ENCODE assay signal across 1 cellular context in the genomic region with DNA sequence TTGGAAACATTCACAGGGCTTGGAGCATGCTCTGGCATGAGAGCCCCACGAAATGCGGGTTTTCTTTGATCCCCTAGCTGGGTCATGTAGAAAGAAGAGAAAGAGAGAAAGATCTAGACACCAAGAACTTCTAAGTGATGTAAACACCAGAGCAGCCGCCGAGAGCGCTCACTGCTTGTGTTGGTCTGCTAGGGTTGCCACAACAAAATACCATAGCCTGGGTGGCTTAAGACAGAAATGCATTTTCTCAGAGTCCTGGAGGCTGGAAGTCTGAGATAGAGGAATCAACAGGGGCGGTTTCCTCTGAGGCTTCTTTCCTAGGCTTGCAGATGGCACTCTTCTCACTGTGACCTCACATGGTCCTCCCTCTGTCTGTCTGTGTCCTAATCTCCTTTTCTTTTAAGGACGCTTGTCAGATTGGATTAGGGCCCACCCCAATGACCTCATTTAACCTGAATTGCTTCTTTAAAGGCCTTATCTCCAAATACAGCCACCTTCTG.
A peak's percentile ranks its signal among the peaks of the same experiment; 100 is the strongest.
TF ChIP-seq lines count a peak whose summit lies in the region.

No MANE protein-coding gene starts in this region.

TF ChIP-seq in K562, 482 proteins besides CTCF, POLR2A, EP300 and RAD21 (continued from another document):
- TF ChIP-seq, protein P1, sequence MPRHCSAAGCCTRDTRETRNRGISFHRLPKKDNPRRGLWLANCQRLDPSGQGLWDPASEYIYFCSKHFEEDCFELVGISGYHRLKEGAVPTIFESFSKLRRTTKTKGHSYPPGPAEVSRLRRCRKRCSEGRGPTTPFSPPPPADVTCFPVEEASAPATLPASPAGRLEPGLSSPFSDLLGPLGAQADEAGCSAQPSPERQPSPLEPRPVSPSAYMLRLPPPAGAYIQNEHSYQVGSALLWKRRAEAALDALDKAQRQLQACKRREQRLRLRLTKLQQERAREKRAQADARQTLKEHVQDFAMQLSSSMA (CRISPR knock-in tag; IDR thresholded peaks at IDR 0.05): no peak
- TF ChIP-seq POLR2AphosphoS2 (IDR thresholded peaks at IDR 0.05; ENCODE audit: low read length) (no peak), THRAP3 (IDR thresholded peaks at IDR 0.05; ENCODE audit: borderline replicate concordance) (no peak), XRCC5 (IDR thresholded peaks at IDR 0.05; ENCODE audit: low read depth, low read length) (no peak), PTBP1 (IDR thresholded peaks at IDR 0.05; ENCODE audit: low read depth, low read length) (no peak), HMGXB4 (CRISPR knock-in tag; IDR thresholded peaks at IDR 0.05) (no peak), ZNF609 (CRISPR knock-in tag; IDR thresholded peaks at IDR 0.05; ENCODE audit: borderline replicate concordance) (no peak), CTBP1 (IDR thresholded peaks at IDR 0.05; ENCODE audit: borderline replicate concordance) (0 out of 2 replicates have a peak, but pooled peaks have one; percentile 20), ZNF184 (CRISPR knock-in tag; IDR thresholded peaks at IDR 0.05) (no peak), HMGN3 (IDR thresholded peaks at IDR 0.05; ENCODE audit: borderline replicate concordance, extremely low read depth, insufficient read length, low read depth, low read length) (no peak), TSC22D4 (tag; IDR thresholded peaks at IDR 0.05) (no peak), HBP1 (CRISPR knock-in tag; IDR thresholded peaks at IDR 0.05) (no peak), HDGF (IDR thresholded peaks at IDR 0.05) (no peak), DPF2 (IDR thresholded peaks at IDR 0.05) (peak; percentile 45; the same call in 1 of the 2 replicates), LEF1 (IDR thresholded peaks at IDR 0.05) (0 out of 2 replicates have a peak, but pooled peaks have one; percentile 23), SAFB2 (IDR thresholded peaks at IDR 0.05; ENCODE audit: borderline replicate concordance, low read depth, low read length, severe bottlenecking) (no peak), TRIM25 (IDR thresholded peaks at IDR 0.05; ENCODE audit: borderline replicate concordance) (no peak), MYNN (IDR thresholded peaks at IDR 0.05) (no peak), MYNN (CRISPR knock-in tag; IDR thresholded peaks at IDR 0.05) (no peak), ZNF3 (CRISPR knock-in tag; IDR thresholded peaks at IDR 0.05) (no peak), ZNF316 (IDR thresholded peaks at IDR 0.05) (no peak), ZNF707 (CRISPR knock-in tag; conservative IDR thresholded peaks at IDR 0.05) (no peak), FOXP1 (CRISPR knock-in tag; IDR thresholded peaks at IDR 0.05) (no peak), ATF3 (IDR thresholded peaks at IDR 0.05) (peak; percentile 29; the same call in 1 of the 2 replicates), ATF3 (CRISPR knock-in tag; conservative IDR thresholded peaks at IDR 0.05) (no peak), XRCC3 (IDR thresholded peaks at IDR 0.05) (no peak), EZH2 (IDR thresholded peaks at IDR 0.05; ENCODE audit: borderline replicate concordance, low read depth, low read length) (no peak), BCL6 (CRISPR knock-in tag; IDR thresholded peaks at IDR 0.05) (no peak), TAL1 (IDR thresholded peaks at IDR 0.05) (peak; percentile 72), SMARCE1 (IDR thresholded peaks at IDR 0.05) (no peak), TFAM (CRISPR knock-in tag; conservative IDR thresholded peaks at IDR 0.05) (no peak), KDM5B (IDR thresholded peaks at IDR 0.05; ENCODE audit: insufficient replicate concordance, low read depth, low read length) (no peak), JUN (IDR thresholded peaks at IDR 0.05; ENCODE audit: borderline replicate concordance, low read depth, low read length) (no peak), JUN (CRISPR knock-in tag; IDR thresholded peaks at IDR 0.05; ENCODE audit: borderline replicate concordance) (no peak), ZNF766 (CRISPR knock-in tag; conservative IDR thresholded peaks at IDR 0.05) (0 out of 2 replicates have a peak, but pooled peaks have one; percentile 28), ETV5 (CRISPR knock-in tag; IDR thresholded peaks at IDR 0.05; ENCODE audit: low read depth) (no peak), KAT8 (IDR thresholded peaks at IDR 0.05; ENCODE audit: low read depth) (no peak), BRD9 (IDR thresholded peaks at IDR 0.05; ENCODE audit: low read depth, partially characterized antibody) (no peak), RFX1 (IDR thresholded peaks at IDR 0.05) (peak; percentile 22; the same call in 1 of the 2 replicates), ZNF324 (CRISPR knock-in tag; IDR thresholded peaks at IDR 0.05) (no peak), ZNF263 (CRISPR knock-in tag; IDR thresholded peaks at IDR 0.05; ENCODE audit: borderline replicate concordance) (no peak), JUND (IDR thresholded peaks at IDR 0.05; ENCODE audit: borderline replicate concordance, low read depth, low read length) (peak; percentile 38; the same call in 1 of the 2 replicates), JUND (tag; IDR thresholded peaks at IDR 0.05; ENCODE audit: borderline replicate concordance, low read depth, low read length) (peak; percentile 74; the same call in 2 of the 3 replicates), FOXK2 (conservative IDR thresholded peaks at IDR 0.05 in 1 of 2, IDR thresholded peaks at IDR 0.05 in 1 of 2; ENCODE audit: low read depth in 2 of 2) (peak; percentile 40 to 59; a peak in 1 of 4 replicates), ARID1B (IDR thresholded peaks at IDR 0.05) (peak; percentile 77), ZNF79 (CRISPR knock-in tag; IDR thresholded peaks at IDR 0.05; ENCODE audit: low read depth) (no peak)
- TF ChIP-seq, protein P2, sequence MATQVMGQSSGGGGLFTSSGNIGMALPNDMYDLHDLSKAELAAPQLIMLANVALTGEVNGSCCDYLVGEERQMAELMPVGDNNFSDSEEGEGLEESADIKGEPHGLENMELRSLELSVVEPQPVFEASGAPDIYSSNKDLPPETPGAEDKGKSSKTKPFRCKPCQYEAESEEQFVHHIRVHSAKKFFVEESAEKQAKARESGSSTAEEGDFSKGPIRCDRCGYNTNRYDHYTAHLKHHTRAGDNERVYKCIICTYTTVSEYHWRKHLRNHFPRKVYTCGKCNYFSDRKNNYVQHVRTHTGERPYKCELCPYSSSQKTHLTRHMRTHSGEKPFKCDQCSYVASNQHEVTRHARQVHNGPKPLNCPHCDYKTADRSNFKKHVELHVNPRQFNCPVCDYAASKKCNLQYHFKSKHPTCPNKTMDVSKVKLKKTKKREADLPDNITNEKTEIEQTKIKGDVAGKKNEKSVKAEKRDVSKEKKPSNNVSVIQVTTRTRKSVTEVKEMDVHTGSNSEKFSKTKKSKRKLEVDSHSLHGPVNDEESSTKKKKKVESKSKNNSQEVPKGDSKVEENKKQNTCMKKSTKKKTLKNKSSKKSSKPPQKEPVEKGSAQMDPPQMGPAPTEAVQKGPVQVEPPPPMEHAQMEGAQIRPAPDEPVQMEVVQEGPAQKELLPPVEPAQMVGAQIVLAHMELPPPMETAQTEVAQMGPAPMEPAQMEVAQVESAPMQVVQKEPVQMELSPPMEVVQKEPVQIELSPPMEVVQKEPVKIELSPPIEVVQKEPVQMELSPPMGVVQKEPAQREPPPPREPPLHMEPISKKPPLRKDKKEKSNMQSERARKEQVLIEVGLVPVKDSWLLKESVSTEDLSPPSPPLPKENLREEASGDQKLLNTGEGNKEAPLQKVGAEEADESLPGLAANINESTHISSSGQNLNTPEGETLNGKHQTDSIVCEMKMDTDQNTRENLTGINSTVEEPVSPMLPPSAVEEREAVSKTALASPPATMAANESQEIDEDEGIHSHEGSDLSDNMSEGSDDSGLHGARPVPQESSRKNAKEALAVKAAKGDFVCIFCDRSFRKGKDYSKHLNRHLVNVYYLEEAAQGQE (CRISPR knock-in tag; IDR thresholded peaks at IDR 0.05; ENCODE audit: low read depth): no peak
- TF ChIP-seq, protein P3, sequence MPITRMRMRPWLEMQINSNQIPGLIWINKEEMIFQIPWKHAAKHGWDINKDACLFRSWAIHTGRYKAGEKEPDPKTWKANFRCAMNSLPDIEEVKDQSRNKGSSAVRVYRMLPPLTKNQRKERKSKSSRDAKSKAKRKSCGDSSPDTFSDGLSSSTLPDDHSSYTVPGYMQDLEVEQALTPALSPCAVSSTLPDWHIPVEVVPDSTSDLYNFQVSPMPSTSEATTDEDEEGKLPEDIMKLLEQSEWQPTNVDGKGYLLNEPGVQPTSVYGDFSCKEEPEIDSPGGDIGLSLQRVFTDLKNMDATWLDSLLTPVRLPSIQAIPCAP (CRISPR knock-in tag; IDR thresholded peaks at IDR 0.05; ENCODE audit: borderline replicate concordance): no peak
- TF ChIP-seq, protein P4, sequence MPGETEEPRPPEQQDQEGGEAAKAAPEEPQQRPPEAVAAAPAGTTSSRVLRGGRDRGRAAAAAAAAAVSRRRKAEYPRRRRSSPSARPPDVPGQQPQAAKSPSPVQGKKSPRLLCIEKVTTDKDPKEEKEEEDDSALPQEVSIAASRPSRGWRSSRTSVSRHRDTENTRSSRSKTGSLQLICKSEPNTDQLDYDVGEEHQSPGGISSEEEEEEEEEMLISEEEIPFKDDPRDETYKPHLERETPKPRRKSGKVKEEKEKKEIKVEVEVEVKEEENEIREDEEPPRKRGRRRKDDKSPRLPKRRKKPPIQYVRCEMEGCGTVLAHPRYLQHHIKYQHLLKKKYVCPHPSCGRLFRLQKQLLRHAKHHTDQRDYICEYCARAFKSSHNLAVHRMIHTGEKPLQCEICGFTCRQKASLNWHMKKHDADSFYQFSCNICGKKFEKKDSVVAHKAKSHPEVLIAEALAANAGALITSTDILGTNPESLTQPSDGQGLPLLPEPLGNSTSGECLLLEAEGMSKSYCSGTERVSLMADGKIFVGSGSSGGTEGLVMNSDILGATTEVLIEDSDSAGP (CRISPR knock-in tag; IDR thresholded peaks at IDR 0.05): no peak
